1 cellular context compared by ENCODE assay signal in the genomic region with DNA sequence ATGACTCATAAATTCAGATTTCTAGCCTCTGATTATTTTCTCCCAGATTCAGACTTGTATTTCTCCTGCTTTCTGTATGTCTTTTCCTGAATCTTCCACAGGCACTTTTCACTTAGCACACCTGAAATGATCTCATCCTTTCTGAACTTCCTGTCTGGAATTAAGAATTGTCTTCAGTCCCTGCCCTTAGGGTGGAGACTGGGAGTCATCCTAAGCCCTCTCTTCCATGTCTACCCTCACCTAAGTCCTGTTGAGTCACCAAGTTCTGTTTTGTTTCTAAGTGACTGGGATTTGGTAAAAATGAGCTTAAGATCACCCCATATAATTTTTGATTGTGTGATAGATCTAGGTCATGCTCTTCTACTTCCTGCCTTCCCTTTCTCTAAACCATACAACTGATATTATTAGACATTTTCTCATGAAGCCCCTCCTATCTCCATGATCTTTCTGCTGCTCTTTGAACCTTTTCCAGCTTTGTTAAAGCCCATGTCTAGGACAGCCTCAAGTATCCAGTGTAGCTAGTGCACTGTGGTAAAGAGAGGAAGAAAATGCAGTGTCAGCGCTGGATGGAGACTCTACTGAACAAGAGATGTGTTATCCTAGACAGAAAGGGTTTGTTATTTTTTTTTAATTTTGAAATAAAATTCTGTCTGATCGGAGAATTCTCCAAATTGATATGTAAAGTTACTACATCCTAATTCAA.
TF ChIP-seq lines count a peak whose summit lies in the region.

No MANE protein-coding gene starts in this region.

TF ChIP-seq in GM23338, 12 proteins besides CTCF, POLR2A, EP300 and RAD21 (continued from another document):
- TF ChIP-seq ZNF114 (CRISPR knock-in tag; IDR thresholded peaks at IDR 0.05) = no peak
- no peak for TF ChIP-seq POLR2AphosphoS5 (IDR thresholded peaks at IDR 0.05; ENCODE audit: low read depth)
- no peak for TF ChIP-seq ZNF331 (CRISPR knock-in tag; IDR thresholded peaks at IDR 0.05; ENCODE audit: low read depth)
- no peak for TF ChIP-seq NANOG (IDR thresholded peaks at IDR 0.05; ENCODE audit: borderline replicate concordance)
